ENCODE assay signal across 8 cellular contexts in genomic region chr21:25862596-25862995, GRCh38.
DNase-seq lines count a peak whose midpoint lies in the region; ATAC-seq, FAIRE-seq and TF ChIP-seq lines count a peak whose summit lies in the region.

No MANE protein-coding gene starts in this region.

- 68% methylated on average over 1 of the region's 1 CpG for WGBS in smooth muscle cell (ENCODE audit: low lambda C conversion rate)

- H3K36me3 ChIP-seq in smooth muscle cell (ENCODE audit: low read depth), result no peaks in the 10 kb centered on the region

- no peak overlapping the region for H3K27ac ChIP-seq in smooth muscle cell (ENCODE audit: low read depth)

- H3K27me3 ChIP-seq in smooth muscle cell (ENCODE audit: low read depth), result no peaks in the 10 kb centered on the region

- no peak overlapping the region for H3K9ac ChIP-seq in smooth muscle cell (ENCODE audit: low read depth)

- H3K27me3 Mint-ChIP-seq in activated CD4-positive, alpha-beta T cell treated with anti-CD3 and anti-CD28 coated beads, Interleukin-2, amount 10 ng/mL, durations not matched to agents 24 days and 14 days, result peaks cover 18% of the 10 kb centered on the region

- no peak for FAIRE-seq in H54 (lab: Jason Lieb, UNC)

- H3K9me3 ChIP-seq in smooth muscle cell (replicated peaks; ENCODE audit: low read depth), result no peaks in the 10 kb centered on the region

- no peaks in the 10 kb centered on the region for H3F3A ChIP-seq in smooth muscle cell (ENCODE audit: low read depth)

- H3K9me3 Mint-ChIP-seq in activated CD4-positive, alpha-beta T cell treated with anti-CD3 and anti-CD28 coated beads, Interleukin-2, amount 10 ng/mL, durations not matched to agents 24 days and 14 days, result no peaks in the 10 kb centered on the region

- H2AFZ ChIP-seq in smooth muscle cell (ENCODE audit: low read depth), result no peak overlapping the region

- peak; percentile 69 for DNase-seq in activated CD4-positive, alpha-beta T cell treated with anti-CD3 and anti-CD28 coated beads, Interleukin-2, amount 10 ng/mL, durations not matched to agents 24 days and 14 days
- DNase-seq in activated CD4-positive, alpha-beta T cell treated with anti-CD3 and anti-CD28 coated beads for 1 hour, result no peak
- peak; percentile 9 for DNase-seq in H54 (ENCODE audit: insufficient read length, low spot score)
- peak; percentile 57 for DNase-seq in OCI-M1 (lab: John Stamatoyannopoulos, UW)
- DNase-seq in epithelial cell of esophagus (ENCODE audit: low read depth), result peak; percentile 66
- no peak for DNase-seq in smooth muscle cell (lab: John Stamatoyannopoulos, UW; ENCODE audit: unreplicated experiment)
- no peak for DNase-seq in dedifferentiated amniotic fluid mesenchymal stem cell (ENCODE audit: extremely low spot score)

- TF ChIP-seq CTCF in epithelial cell of esophagus (IDR thresholded peaks at IDR 0.05; ENCODE audit: insufficient read depth, low read depth, low read length, missing control alignments), result peak; percentile 90
- peak; percentile 59 for TF ChIP-seq CTCF in smooth muscle cell (IDR thresholded peaks at IDR 0.05; ENCODE audit: borderline replicate concordance, insufficient read depth, poor library complexity, severe bottlenecking)

- intact Hi-C loops in activated CD4-positive, alpha-beta T cell treated with anti-CD3 and anti-CD28 coated beads, Interleukin-2, amount 10 ng/mL, durations not matched to agents 24 days and 14 days (cut with micrococcal nuclease), result loop anchor here (1.0 to 5.0 kb wide), 2 partner anchors 75 to 254 kb away; no protein-coding TSS in a partner anchor

- H3K79me2 ChIP-seq in smooth muscle cell (ENCODE audit: low read depth), result no peaks in the 10 kb centered on the region

- ATAC-seq in HG03045 (IDR thresholded peaks at IDR 0.05; ENCODE audit: unreplicated experiment), result no peak

- no peaks in the 10 kb centered on the region for H3K36me3 Mint-ChIP-seq in activated CD4-positive, alpha-beta T cell treated with anti-CD3 and anti-CD28 coated beads, Interleukin-2, amount 10 ng/mL, durations not matched to agents 24 days and 14 days (ENCODE audit: low read depth)

- TF ChIP-seq POLR2A in H54 (IDR thresholded peaks at IDR 0.05; ENCODE audit: low read depth, low read length), result no peak

- H3K27ac Mint-ChIP-seq in activated CD4-positive, alpha-beta T cell treated with anti-CD3 and anti-CD28 coated beads, Interleukin-2, amount 10 ng/mL, durations not matched to agents 24 days and 14 days, result no peak overlapping the region

- H3K4me1 Mint-ChIP-seq in activated CD4-positive, alpha-beta T cell treated with anti-CD3 and anti-CD28 coated beads, Interleukin-2, amount 10 ng/mL, durations not matched to agents 24 days and 14 days, result peaks cover 2% of the 10 kb centered on the region

- H4K20me1 ChIP-seq in smooth muscle cell (ENCODE audit: low read depth), result no peaks in the 10 kb centered on the region

- H3K4me3 ChIP-seq in epithelial cell of esophagus (ENCODE audit: low read length), result no peak overlapping the region
- no peak overlapping the region for H3K4me3 ChIP-seq in smooth muscle cell

- no peak overlapping the region for H3K4me2 ChIP-seq in smooth muscle cell

- H3K4me1 ChIP-seq in smooth muscle cell (ENCODE audit: low read depth), result peaks cover 5% of the 10 kb centered on the region

- H3K4me3 Mint-ChIP-seq in activated CD4-positive, alpha-beta T cell treated with anti-CD3 and anti-CD28 coated beads, Interleukin-2, amount 10 ng/mL, durations not matched to agents 24 days and 14 days, result no peak overlapping the region

Comparison
In these comparisons a context has a peak if more than half of its experiments do, and no peak if none do; other contexts are left out.
1. DNase-seq: peak in activated CD4-positive, alpha-beta T cell treated with anti-CD3 and anti-CD28 coated beads, Interleukin-2, amount 10 ng/mL, durations not matched to agents 24 days and 14 days (single experiment), H54 (single experiment), OCI-M1 (single experiment) and epithelial cell of esophagus (single experiment); none in activated CD4-positive, alpha-beta T cell treated with anti-CD3 and anti-CD28 coated beads for 1 hour (single experiment), smooth muscle cell (single experiment) and dedifferentiated amniotic fluid mesenchymal stem cell (single experiment).